ENCODE assay signal across 22 cellular contexts in genomic region chr10:79077488-79078173, GRCh38. TPM values are rescaled to one million over a fixed set of nuclear protein-coding genes. Genes with fewer than 3 reads are reported as not detected.
DNase-seq lines count a peak whose midpoint lies in the region; ATAC-seq, FAIRE-seq and TF ChIP-seq lines count a peak whose summit lies in the region.
"Had no signal": no experiment of that assay in that cellular context is flagged by ENCODE, and none has a peak within 500 bp of the region (broad histone marks: within the 10 kb centered on the region; RNA-seq: fewer than 3 reads in every experiment).

No MANE protein-coding gene starts in this region.

- peaks cover 13% of the 10 kb centered on the region for H3K9me1 ChIP-seq in K562 (ENCODE audit: control insufficient read depth, insufficient read depth, low read length)

- no peak overlapping the region for H3K4me3 Mint-ChIP-seq in activated T-cell treated with anti-CD3 and anti-CD28 coated beads, Interleukin-2, amount 50 U/mL, for 24 hours
- H3K4me3 Mint-ChIP-seq in activated CD4-positive, alpha-beta memory T cell treated with anti-CD3 and anti-CD28 coated beads, Interleukin-2, amount 10 ng/mL, durations not matched to agents 7 days and 5 days, result no peak overlapping the region
- H3K4me3 Mint-ChIP-seq: activated naive CD4-positive, alpha-beta T cell treated with anti-CD3 and anti-CD28 coated beads, Interleukin-2, amount 50 U/mL, for 24 hours had no signal

- TF ChIP-seq CTCF in HCT116 (IDR thresholded peaks at IDR 0.05 in 2 of 3, conservative IDR thresholded peaks at IDR 0.05 in 1 of 3; ENCODE audit: borderline replicate concordance in 1 of 3, insufficient read depth in 1 of 3, low read depth in 2 of 3, low read length in 2 of 3) (no peak), K562 (IDR thresholded peaks at IDR 0.05 in 2 of 3, conservative IDR thresholded peaks at IDR 0.05 in 1 of 3; ENCODE audit: insufficient read depth in 2 of 3, low read depth in 1 of 3, low read length in 3 of 3) (no peak), lower lobe of right lung (IDR thresholded peaks at IDR 0.05) (no peak), thyroid gland (IDR thresholded peaks at IDR 0.05) (no peak)

- H3K9me3 ChIP-seq in HCT116 (ENCODE audit: control insufficient read depth in 1 of 2, insufficient read depth in 1 of 2, low read depth in 1 of 2, low read length in 2 of 2) (no peaks in the 10 kb centered on the region), K562 (replicated peaks; ENCODE audit: control insufficient read depth, insufficient read depth, low read depth, low read length) (no peaks in the 10 kb centered on the region), lower lobe of right lung (no peaks in the 10 kb centered on the region), thyroid gland (no peaks in the 10 kb centered on the region)
- H3K9me3 ChIP-seq: BE2C had no signal

- RAD21 ChIA-PET in HCT116 (lab: Charles Lee; ENCODE audit: low non-redundant PET in 1 of 2, low total read pairs in 2 of 2, uncharacterized antibody in 2 of 2, unreplicated experiment in 2 of 2), result interaction anchor here in 1 of 2 experiments (0.6 kb wide), 1 partner anchor 71 kb away, joined by 3 read pairs; no protein-coding TSS in a partner anchor

- WGBS in K562 (ENCODE audit: insufficient coverage, low coverage, missing lambda C conversion rate), result 84% methylated on average over 9 of the region's 10 CpGs
- 80 to 81% methylated on average over 10 of the region's 10 CpGs for WGBS in thyroid gland, 2 donors

- H3K4me2 ChIP-seq in HCT116 (ENCODE audit: low read length) (peak overlapping the region; percentile 74; the same call in 1 of the 2 replicates), K562 (ENCODE audit: insufficient read depth, low read length) (no peak overlapping the region)

- no peaks in the 10 kb centered on the region for H3K9me2 ChIP-seq in HCT116 (ENCODE audit: insufficient read depth)

- H3K27ac Mint-ChIP-seq in activated T-cell treated with anti-CD3 and anti-CD28 coated beads, Interleukin-2, amount 50 U/mL, for 24 hours, result no peak overlapping the region
- H3K27ac Mint-ChIP-seq in activated CD4-positive, alpha-beta memory T cell treated with anti-CD3 and anti-CD28 coated beads, Interleukin-2, amount 10 ng/mL, durations not matched to agents 7 days and 5 days, result no peak overlapping the region
- H3K27ac Mint-ChIP-seq: activated naive CD4-positive, alpha-beta T cell treated with anti-CD3 and anti-CD28 coated beads, Interleukin-2, amount 50 U/mL, for 24 hours had no signal

- peaks cover 54 to 84% of the 10 kb centered on the region in 2 experiments for H3K4me1 ChIP-seq in HCT116 (ENCODE audit: control insufficient read depth in 1 of 2, insufficient read depth in 2 of 2, low read length in 2 of 2)
- H3K4me1 ChIP-seq in K562 (replicated peaks in 1 of 2; ENCODE audit: control insufficient read depth in 2 of 2, insufficient read depth in 2 of 2, low read length in 2 of 2), result peaks cover 43 to 54% of the 10 kb centered on the region in 2 experiments
- H3K4me1 ChIP-seq in lower lobe of right lung, result peaks cover 100% of the 10 kb centered on the region
- H3K4me1 ChIP-seq in thyroid gland, result peaks cover 97 to 100% of the 10 kb centered on the region in 2 donors

- H4K20me1 ChIP-seq in HCT116 (ENCODE audit: insufficient read depth) (no peaks in the 10 kb centered on the region), K562 (replicated peaks; ENCODE audit: control insufficient read depth, insufficient read depth, low read length) (peaks cover 71% of the 10 kb centered on the region)

- no peaks in the 10 kb centered on the region for H3K9me3 Mint-ChIP-seq in activated T-cell treated with anti-CD3 and anti-CD28 coated beads, Interleukin-2, amount 50 U/mL, for 24 hours
- no peaks in the 10 kb centered on the region for H3K9me3 Mint-ChIP-seq in activated CD4-positive, alpha-beta memory T cell treated with anti-CD3 and anti-CD28 coated beads, Interleukin-2, amount 10 ng/mL, durations not matched to agents 7 days and 5 days
- H3K9me3 Mint-ChIP-seq: activated naive CD4-positive, alpha-beta T cell treated with anti-CD3 and anti-CD28 coated beads, Interleukin-2, amount 50 U/mL, for 24 hours; brain had no signal

- peaks cover 9% of the 10 kb centered on the region for H3K4me1 Mint-ChIP-seq in activated T-cell treated with anti-CD3 and anti-CD28 coated beads, Interleukin-2, amount 50 U/mL, for 24 hours (ENCODE audit: low read depth)
- H3K4me1 Mint-ChIP-seq in activated CD4-positive, alpha-beta memory T cell treated with anti-CD3 and anti-CD28 coated beads, Interleukin-2, amount 10 ng/mL, durations not matched to agents 7 days and 5 days, result no peaks in the 10 kb centered on the region

- DNase-seq in HCT116 (ENCODE audit: low read depth, low spot score) (no peak), K562 (ENCODE audit: extremely low read depth in 1 of 4, low spot score in 3 of 4) (no peak), lower lobe of right lung (no peak), thyroid gland (no peak)
- no peak for DNase-seq in activated T-cell treated with anti-CD3 and anti-CD28 coated beads, Interleukin-2, amount 50 U/mL, for 24 hours
- DNase-seq in activated CD4-positive, alpha-beta memory T cell treated with anti-CD3 and anti-CD28 coated beads, Interleukin-2, amount 10 ng/mL, durations not matched to agents 7 days and 5 days, result no peak
- DNase-seq: activated CD4-positive, alpha-beta T cell treated with anti-CD3 and anti-CD28 coated beads, Interleukin-2, amount 50 U/mL, for 1 hour; BE2C; dermis blood vessel endothelial cell; erythroblast; KG1; NCI-H1105; NCI-H2107; NCI-H748 treated with DMSO at 0.1 percent for 48 hours; stimulated activated CD4-positive, alpha-beta T cell treated with anti-CD3 and anti-CD28 coated beads, Interleukin-4, amount 100 ng/mL, for 1 hour; SW 1271 had no signal

- no peaks in the 10 kb centered on the region for H3K36me3 Mint-ChIP-seq in activated T-cell treated with anti-CD3 and anti-CD28 coated beads, Interleukin-2, amount 50 U/mL, for 24 hours (ENCODE audit: low read depth)
- no peaks in the 10 kb centered on the region for H3K36me3 Mint-ChIP-seq in activated CD4-positive, alpha-beta memory T cell treated with anti-CD3 and anti-CD28 coated beads, Interleukin-2, amount 10 ng/mL, durations not matched to agents 7 days and 5 days (ENCODE audit: low read depth)

- no peaks in the 10 kb centered on the region for H3K27me3 Mint-ChIP-seq in activated T-cell treated with anti-CD3 and anti-CD28 coated beads, Interleukin-2, amount 50 U/mL, for 24 hours
- H3K27me3 Mint-ChIP-seq in activated CD4-positive, alpha-beta memory T cell treated with anti-CD3 and anti-CD28 coated beads, Interleukin-2, amount 10 ng/mL, durations not matched to agents 7 days and 5 days, result no peaks in the 10 kb centered on the region
- H3K27me3 Mint-ChIP-seq: activated naive CD4-positive, alpha-beta T cell treated with anti-CD3 and anti-CD28 coated beads, Interleukin-2, amount 50 U/mL, for 24 hours; brain had no signal

- TF ChIP-seq POLR2A in HCT116 (IDR thresholded peaks at IDR 0.05; ENCODE audit: borderline replicate concordance, extremely low read depth, insufficient read depth, insufficient read length), result no peak
- TF ChIP-seq POLR2A in K562 (conservative IDR thresholded peaks at IDR 0.05), result no peak
- no peak for TF ChIP-seq POLR2A in thyroid gland (IDR thresholded peaks at IDR 0.05)

- H3K27me3 ChIP-seq in HCT116 (ENCODE audit: insufficient read depth, low read length) (no peaks in the 10 kb centered on the region), K562 (ENCODE audit: control insufficient read depth in 2 of 2, insufficient read depth in 2 of 2, low read length in 2 of 2) (no peaks in the 10 kb centered on the region), lower lobe of right lung (ENCODE audit: low read depth) (no peaks in the 10 kb centered on the region), thyroid gland (no peaks in the 10 kb centered on the region)
- H3K27me3 ChIP-seq: BE2C had no signal

- H3K4me3 ChIP-seq in HCT116 (replicated peaks in 1 of 2; ENCODE audit: low read depth in 1 of 2, low read length in 2 of 2), result no peak overlapping the region
- H3K4me3 ChIP-seq in K562, result no peak overlapping the region
- no peak overlapping the region for H3K4me3 ChIP-seq in lower lobe of right lung
- H3K4me3 ChIP-seq in thyroid gland (replicated peaks in 1 of 3), result no peak overlapping the region

- FAIRE-seq in K562 (lab: Jason Lieb, UNC), result no peak
- FAIRE-seq: RCC 7860, TTC549 had no signal

- H2AFZ ChIP-seq in HCT116 (ENCODE audit: low read depth, low read length, poor library complexity, severe bottlenecking) (no peak overlapping the region), K562 (ENCODE audit: low read depth, low read length) (no peak overlapping the region)

- H3K36me3 ChIP-seq in HCT116 (ENCODE audit: control insufficient read depth in 1 of 2, insufficient read depth in 2 of 2, low read length in 2 of 2), result no peaks in the 10 kb centered on the region
- H3K36me3 ChIP-seq in K562 (ENCODE audit: control insufficient read depth, insufficient read depth, low read length), result no peaks in the 10 kb centered on the region
- H3K36me3 ChIP-seq in lower lobe of right lung, result no peaks in the 10 kb centered on the region
- no peaks in the 10 kb centered on the region for H3K36me3 ChIP-seq in thyroid gland

- intact Hi-C loops in HCT116 (cut with micrococcal nuclease) (no loop called here), K562 (cut with micrococcal nuclease) (no loop called here), lower lobe of right lung (cut with DNase I) (no loop called here), thyroid gland (cut with DNase I) (loop anchor here (10.0 kb wide), 1 partner anchor 57 kb away; no protein-coding TSS in a partner anchor)

- in situ Hi-C loops in K562 (cut with MboI), result loop anchor here (25.0 kb wide), 1 partner anchor 110 kb away; no protein-coding TSS in a partner anchor

- no TSS peak for BruUV-seq in HCT116 (replicated peaks; lab: Mats Ljungman, UMichigan)
- no TSS peak for BruUV-seq in K562 (replicated peaks; lab: Mats Ljungman, UMichigan)

- TF ChIP-seq EP300 in K562 (IDR thresholded peaks at IDR 0.05; ENCODE audit: low read length), result no peak

- CTCF ChIA-PET in HCT116 (lab: Charles Lee), result interaction anchor here (1.4 kb wide), 1 partner anchor 117 kb away, joined by 4 read pairs; no protein-coding TSS in a partner anchor
- CTCF ChIA-PET in K562 (lab: Yijun Ruan, JAX; ENCODE audit: low intra/inter-chr PET ratio), result no interaction called here
- CTCF ChIA-PET in activated CD4-positive, alpha-beta memory T cell treated with anti-CD3 and anti-CD28 coated beads, Interleukin-2, amount 10 ng/mL, durations not matched to agents 7 days and 5 days (lab: Charles Lee), result interaction anchor here (1.4 kb wide), 1 partner anchor 125 kb away, joined by 3 read pairs; no protein-coding TSS in a partner anchor

- H3K79me2 ChIP-seq in HCT116 (ENCODE audit: insufficient read depth, low read length) (peaks cover 86% of the 10 kb centered on the region), K562 (ENCODE audit: control insufficient read depth, insufficient read depth, low read length) (peaks cover 94% of the 10 kb centered on the region)

- H3K9ac ChIP-seq in HCT116 (ENCODE audit: low read length), result no peak overlapping the region
- H3K9ac ChIP-seq in K562 (ENCODE audit: insufficient read depth in 1 of 2, low read depth in 2 of 2, low read length in 2 of 2), result no peak overlapping the region

- ATAC-seq in HCT116, result no peak
- ATAC-seq in K562, result no peak
- ATAC-seq in lower lobe of right lung, result no peak
- ATAC-seq in HG02642 (IDR thresholded peaks at IDR 0.05; ENCODE audit: poor library complexity, unreplicated experiment), result no peak
- ATAC-seq: sciatic nerve had no signal

- no peak for TF ChIP-seq RAD21 in HCT116 (IDR thresholded peaks at IDR 0.05; ENCODE audit: low read depth)
- TF ChIP-seq RAD21 in K562 (CRISPR knock-in tag; conservative IDR thresholded peaks at IDR 0.05 in 1 of 2, IDR thresholded peaks at IDR 0.05 in 1 of 2), result no peak

- H3K27ac ChIP-seq in HCT116 (ENCODE audit: low read depth, low read length) (no peak overlapping the region), K562 (ENCODE audit: extremely low read depth, low read depth, low read length) (no peak overlapping the region), lower lobe of right lung (peak overlapping the region; percentile 24), thyroid gland (peak overlapping the region in 2 of 3 donors; percentile 14 to 60)

- POLR2A ChIA-PET in HCT116 (lab: Charles Lee) (no interaction called here), K562 (lab: Yijun Ruan, JAX) (interaction anchor here (0.6 kb wide), 2 partner anchors 118 to 270 kb away, joined by 3 read pairs; no protein-coding TSS in a partner anchor)
- POLR2A ChIA-PET in activated CD4-positive, alpha-beta memory T cell treated with anti-CD3 and anti-CD28 coated beads, Interleukin-2, amount 10 ng/mL, durations not matched to agents 7 days and 5 days (lab: Charles Lee), result no interaction called here

RNA-seq across cellular contexts. Expression of gene ZMIZ1, which starts 8.9 kb away (rescaled TPM):
- total RNA-seq in HCT116 (2021; ENCODE audit: unreplicated experiment) (28.4 TPM), K562 (2014; rRNA removed) (7.0 and 7.7 TPM in 2 replicates), K562 (2014; rRNA removed; fragmentation: Illumina TruSeq; extraction: Trizol) (2.6 and 2.8 TPM in 2 replicates), K562 (2015; rRNA removed; fragmentation: Illumina TruSeq; extraction: Trizol) (4.3 and 5.0 TPM in 2 replicates), K562 (2021) (30.3 and 37.3 TPM in 2 replicates), lower lobe of right lung (102 TPM), thyroid gland (100 to 1,000 TPM in 2 of 4 donors, 10 to 100 TPM in 2; 59.9 to 128 (median 94.4) TPM)
- polyA plus RNA-seq in HCT116 (2012), result 18.9 and 19.3 TPM in 2 replicates
- total RNA-seq in K562 (2011; cell fraction: chromatin; rRNA removed; ENCODE audit: low replicate concordance), result 31.4 and 71.8 TPM in 2 replicates
- 28.6 and 32.2 TPM in 2 replicates for total RNA-seq in K562 (2011; cell fraction: nucleolus; rRNA removed)
- 31.8 and 38.1 TPM in 2 replicates for total RNA-seq in K562 (2011; cell fraction: nucleoplasm; rRNA removed)
- polyA plus RNA-seq in K562 (2011; rRNA removed) (3.6 and 6.2 TPM in 2 replicates), K562 (2014; fragmentation: Illumina TruSeq; extraction: Trizol) (22.9 and 25.1 TPM in 2 replicates), K562 (2014; fragmentation: Nextera tagmentation; extraction: Ambion mirVana) (1 to 10 TPM; 1.0 to 1.9 TPM), K562 (2014; rRNA removed) (11.0 and 11.7 TPM in 2 replicates)
- 5.2 and 5.4 TPM in 2 replicates for polyA plus RNA-seq in K562 (2011; cell fraction: cytosol; rRNA removed)
- 18.9 and 30.6 TPM in 2 replicates for polyA plus RNA-seq in K562 (2011; cell fraction: nucleus; rRNA removed)
- polyA plus RNA-seq in K562 (2012), result 23.3 and 39.2 TPM in 2 replicates
- 5.8 and 6.7 TPM in 2 replicates for polyA minus RNA-seq in K562 (2011; rRNA and poly(A)+ RNA removed)
- 14.9 and 22.3 TPM in 2 replicates for polyA minus RNA-seq in K562 (2011; cell fraction: cytosol; rRNA and poly(A)+ RNA removed)
- polyA minus RNA-seq in K562 (2011; cell fraction: nucleus; rRNA and poly(A)+ RNA removed), result 17.6 and 22.4 TPM in 2 replicates
- 10 to 100 TPM; 46.9 to 47.0 TPM for total RNA-seq in activated CD4-positive, alpha-beta memory T cell treated with anti-CD3 and anti-CD28 coated beads, Interleukin-2, amount 10 ng/mL, durations not matched to agents 7 days and 5 days

Comparison
In these comparisons a context has a peak if more than half of its experiments do, and no peak if none do; other contexts are left out.
1. H3K27ac ChIP-seq: peak in lower lobe of right lung (single experiment) and thyroid gland (2 of 3); none in HCT116 (single experiment) and K562 (single experiment).